10 cellular contexts compared by ENCODE assay signal in genomic region chrX:119503484-119503861, GRCh38. TPM values are rescaled to one million over a fixed set of nuclear protein-coding genes. Genes with fewer than 3 reads are reported as not detected.
DNase-seq lines count a peak whose midpoint lies in the region; ATAC-seq and TF ChIP-seq lines count a peak whose summit lies in the region.
"Had no signal": no experiment of that assay in that cellular context is flagged by ENCODE, and none has a peak within 500 bp of the region (broad histone marks: within the 10 kb centered on the region; RNA-seq: fewer than 3 reads in every experiment).

No MANE protein-coding gene starts in this region.

- H3K36me3 ChIP-seq in BJ (ENCODE audit: control insufficient read depth, insufficient read depth, low read length) = no peaks in the 10 kb centered on the region
- no peaks in the 10 kb centered on the region for H3K36me3 ChIP-seq in naive thymus-derived CD4-positive, alpha-beta T cell (ENCODE audit: control insufficient read depth in 2 of 3, insufficient read depth in 3 of 3, low read length in 3 of 3)

- H3K36me3 Mint-ChIP-seq in naive thymus-derived CD4-positive, alpha-beta T cell = no peaks in the 10 kb centered on the region
- H3K36me3 Mint-ChIP-seq: stimulated activated naive B cell treated with anti-CD40 and anti-IgM and Interleukin-4, amounts not matched to agents 10 μg/mL and 1 μg/mL and 100 μg/mL, for 72 hours had no signal

- H3K9me3 ChIP-seq in naive thymus-derived CD4-positive, alpha-beta T cell (ENCODE audit: control insufficient read depth in 2 of 3, low read length in 3 of 3) = no peaks in the 10 kb centered on the region

- peak overlapping the region in 6 of 9 donors; percentile 14 to 96 (median 70) for H3K27ac Mint-ChIP-seq in naive thymus-derived CD4-positive, alpha-beta T cell
- H3K27ac Mint-ChIP-seq: activated T-helper 1 cell treated with anti-CD3 and anti-CD28 coated beads, Interleukin-12 subunit alpha, Interleukin-12 subunit beta, Interleukin-2, Interleukin-4 antibody, amounts not matched to agents 30 ng/mL and 10 ng/mL and 1 ng/mL, durations not matched to agents 14 hours and 24 hours and 36 hours; stimulated activated naive B cell treated with anti-CD40 and anti-IgM and Interleukin-4, amounts not matched to agents 10 μg/mL and 1 μg/mL and 100 μg/mL, for 72 hours had no signal

- POLR2A ChIA-PET in BJ (lab: Charles Lee) = interaction anchor here (0.5 kb wide), 1 partner anchor 107 kb away, joined by 3 read pairs; no protein-coding TSS in a partner anchor
- POLR2A ChIA-PET in naive thymus-derived CD4-positive, alpha-beta T cell (lab: Charles Lee) = interaction anchor here (1.1 to 1.2 kb wide), 2 partner anchors 9 to 14 kb away, joined by 3 to 6 read pairs; no protein-coding TSS in a partner anchor

- intact Hi-C loops in naive thymus-derived CD4-positive, alpha-beta T cell (cut with micrococcal nuclease) = loop anchor here in 1 of 2 donors (5.0 kb wide), 1 partner anchor 36 kb away; the partner anchor contains the start of gene SLC25A5
- intact Hi-C loops in lower leg skin (cut with DNase I; ENCODE audit: low total_unique reads) = no loop called here

- H3K4me1 ChIP-seq in naive thymus-derived CD4-positive, alpha-beta T cell (ENCODE audit: control insufficient read depth in 2 of 2, insufficient read depth in 2 of 2, low read length in 2 of 2) = peaks cover 0 to 20% of the 10 kb centered on the region in 2 donors

- DNase-seq in BJ (ENCODE audit: low read depth) (peak; percentile 35), NCI-H226 (peak; percentile 79), epithelial cell of prostate (ENCODE audit: low read depth, low spot score) (no peak), NCI-H2171 (lab: John Stamatoyannopoulos, UW) (no peak), lower leg skin (ENCODE audit: low spot score in 2 of 2) (no peak), germinal center (ENCODE audit: low spot score) (no peak)
- no peak for DNase-seq in naive thymus-derived CD4-positive, alpha-beta T cell
- DNase-seq: stimulated activated naive B cell treated with anti-CD40 and anti-IgM and Interleukin-4, amounts not matched to agents 10 μg/mL and 1 μg/mL and 100 μg/mL, for 72 hours had no signal

- H3K4me3 Mint-ChIP-seq in naive thymus-derived CD4-positive, alpha-beta T cell = peak overlapping the region in 1 of 10 donors; percentile 36
- H3K4me3 Mint-ChIP-seq: activated T-helper 1 cell treated with anti-CD3 and anti-CD28 coated beads, Interleukin-12 subunit alpha, Interleukin-12 subunit beta, Interleukin-2, Interleukin-4 antibody, amounts not matched to agents 30 ng/mL and 10 ng/mL and 1 ng/mL, durations not matched to agents 14 hours and 24 hours and 36 hours; stimulated activated naive B cell treated with anti-CD40 and anti-IgM and Interleukin-4, amounts not matched to agents 10 μg/mL and 1 μg/mL and 100 μg/mL, for 72 hours had no signal

- no peak for TF ChIP-seq CTCF in BJ (IDR thresholded peaks at IDR 0.05; ENCODE audit: insufficient read depth, low read depth, low read length)
- TF ChIP-seq CTCF in lower leg skin (IDR thresholded peaks at IDR 0.05) = no peak

- no peak for TF ChIP-seq POLR2A in lower leg skin (IDR thresholded peaks at IDR 0.05)

- CTCF ChIA-PET in BJ (lab: Yijun Ruan, JAX) = interaction anchor here (1.2 to 2.3 kb wide), 3 partner anchors 9 to 14 kb away, joined by 6 to 10 read pairs (median 7); no protein-coding TSS in a partner anchor
- CTCF ChIA-PET in naive thymus-derived CD4-positive, alpha-beta T cell (lab: Charles Lee) = interaction anchor here (0.5 to 0.7 kb wide), 2 partner anchors 28 to 114 kb away, joined by 3 to 4 read pairs; no protein-coding TSS in a partner anchor

- WGBS in lower leg skin, 2 donors = 31 to 53% methylated on average over 2 of the region's 2 CpGs

- H3K4me1 Mint-ChIP-seq in naive thymus-derived CD4-positive, alpha-beta T cell = peaks cover 6 to 24% (median 14%) of the 10 kb centered on the region in 7 donors

- H3K27ac ChIP-seq in epithelial cell of prostate = peak overlapping the region; percentile 97
- peak overlapping the region; percentile 32 for H3K27ac ChIP-seq in naive thymus-derived CD4-positive, alpha-beta T cell (ENCODE audit: low read depth, low read length)

- no peaks in the 10 kb centered on the region for H3K9me3 Mint-ChIP-seq in naive thymus-derived CD4-positive, alpha-beta T cell
- H3K9me3 Mint-ChIP-seq: activated T-helper 1 cell treated with anti-CD3 and anti-CD28 coated beads, Interleukin-12 subunit alpha, Interleukin-12 subunit beta, Interleukin-2, Interleukin-4 antibody, amounts not matched to agents 30 ng/mL and 10 ng/mL and 1 ng/mL, durations not matched to agents 14 hours and 24 hours and 36 hours; stimulated activated naive B cell treated with anti-CD40 and anti-IgM and Interleukin-4, amounts not matched to agents 10 μg/mL and 1 μg/mL and 100 μg/mL, for 72 hours had no signal

- no peaks in the 10 kb centered on the region for H3K27me3 ChIP-seq in BJ (ENCODE audit: control insufficient read depth, insufficient read depth, low read length)
- H3K27me3 ChIP-seq in naive thymus-derived CD4-positive, alpha-beta T cell (ENCODE audit: control insufficient read depth in 2 of 2, insufficient read depth in 2 of 2, low read length in 2 of 2) = no peaks in the 10 kb centered on the region

- H3K27me3 Mint-ChIP-seq in naive thymus-derived CD4-positive, alpha-beta T cell = no peaks in the 10 kb centered on the region

- no peak overlapping the region for H3K4me3 ChIP-seq in BJ (ENCODE audit: low read depth, low read length)
- no peak overlapping the region for H3K4me3 ChIP-seq in naive thymus-derived CD4-positive, alpha-beta T cell (ENCODE audit: low read length)
- H3K4me3 ChIP-seq in lower leg skin (ENCODE audit: low read depth, poor library complexity, severe bottlenecking) = no peak overlapping the region

- no peak for ATAC-seq in naive thymus-derived CD4-positive, alpha-beta T cell
- no peak for ATAC-seq in GM18858 (IDR thresholded peaks at IDR 0.05; ENCODE audit: unreplicated experiment)
- ATAC-seq: stimulated activated naive B cell treated with anti-CD40 and anti-IgM and Interleukin-4, amounts not matched to agents 10 μg/mL and 1 μg/mL and 100 μg/mL, for 72 hours had no signal

RNA-seq across cellular contexts. Expression of gene SLC25A5, which starts 35.2 kb away (rescaled TPM):
- polyA plus RNA-seq in BJ (2011; rRNA removed) = 218 and 292 TPM in 2 replicates
- polyA minus RNA-seq in BJ (2011; rRNA and poly(A)+ RNA removed) = 212 and 252 TPM in 2 replicates
- total RNA-seq in naive thymus-derived CD4-positive, alpha-beta T cell = 100 to 1,000 TPM in 3 of 5 experiments, 10 to 100 TPM in 2; 90.2 to 333 (median 132) TPM
- polyA plus RNA-seq in naive thymus-derived CD4-positive, alpha-beta T cell = 100 to 1,000 TPM; 252 to 287 TPM
- 100 to 1,000 TPM; 226 to 449 (median 361) TPM for total RNA-seq in lower leg skin

Comparison
In these comparisons a context has a peak if more than half of its experiments do, and no peak if none do; other contexts are left out.
1. DNase-seq: peak in BJ (single experiment) and NCI-H226 (single experiment); none in epithelial cell of prostate (single experiment), naive thymus-derived CD4-positive, alpha-beta T cell (0 of 9), NCI-H2171 (single experiment), lower leg skin (0 of 2) and germinal center (single experiment).